ENCODE assay signal across 8 cellular contexts in genomic region chr7:39565538-39565937, GRCh38. TPM values are rescaled to one million over a fixed set of nuclear protein-coding genes. Genes with fewer than 3 reads are reported as not detected.
DNase-seq lines count a peak whose midpoint lies in the region; ATAC-seq and TF ChIP-seq lines count a peak whose summit lies in the region.

No MANE protein-coding gene starts in this region.

- ATAC-seq in HG03280 (IDR thresholded peaks at IDR 0.05; ENCODE audit: unreplicated experiment) (no peak), GM18907 (IDR thresholded peaks at IDR 0.05; ENCODE audit: unreplicated experiment) (no peak), GM21515 (IDR thresholded peaks at IDR 0.05; ENCODE audit: unreplicated experiment) (no peak)

- POLR2A ChIA-PET in AG04450 (lab: Yijun Ruan, JAX) = no interaction called here

- H3K4me3 ChIP-seq in AG04450 (ENCODE audit: low read depth, low read length) (peak overlapping the region; percentile 94), cardiac fibroblast (replicated peaks in 1 of 2; ENCODE audit: low read depth in 2 of 2, low read length in 2 of 2) (peak overlapping the region; percentile 75 to 82)

- DNase-seq in AG04450 (ENCODE audit: low read depth, low spot score) = no peak
- peak; percentile 40 for DNase-seq in HuH-7 (ENCODE audit: low spot score)
- no peak for DNase-seq in cardiac fibroblast (ENCODE audit: low read depth in 2 of 2)
- peak; percentile 10 for DNase-seq in mucosa of gallbladder (ENCODE audit: low spot score)
- DNase-seq in cortex of kidney (lab: John Stamatoyannopoulos, UW) = no peak

- no peaks in the 10 kb centered on the region for H3K27me3 ChIP-seq in AG04450 (ENCODE audit: control insufficient read depth, insufficient read depth, low read length)

- CTCF ChIA-PET in AG04450 (lab: Charles Lee) = no interaction called here

- TF ChIP-seq CTCF in AG04450 (IDR thresholded peaks at IDR 0.05; ENCODE audit: low read depth, low read length) (no peak), cardiac fibroblast (IDR thresholded peaks at IDR 0.05; ENCODE audit: low read depth, low read length) (no peak)

- no peaks in the 10 kb centered on the region for H3K9me3 ChIP-seq in AG04450 (ENCODE audit: control insufficient read depth, insufficient read depth, low read length)

- no peak overlapping the region for H3K27ac ChIP-seq in AG04450 (ENCODE audit: low read depth, low read length)

RNA-seq across cellular contexts. Expression of gene YAE1, which starts 0.7 kb away (rescaled TPM):
- 38.5 and 49.0 TPM in 2 replicates for polyA plus RNA-seq in AG04450 (2011; rRNA removed)
- 43.6 and 46.4 TPM in 2 replicates for polyA minus RNA-seq in AG04450 (2011; rRNA and poly(A)+ RNA removed)
- 19.4 TPM for total RNA-seq in mucosa of gallbladder

RNA-seq across cellular contexts. Expression of gene RALA, which starts 57.8 kb away (rescaled TPM):
- polyA plus RNA-seq in AG04450 (2011; rRNA removed) = 45.0 and 59.2 TPM in 2 replicates
- polyA minus RNA-seq in AG04450 (2011; rRNA and poly(A)+ RNA removed) = 58.6 and 65.6 TPM in 2 replicates
- 46.7 TPM for total RNA-seq in mucosa of gallbladder

Comparison
In these comparisons a context has a peak if more than half of its experiments do, and no peak if none do; other contexts are left out.
1. DNase-seq: peak in HuH-7 (single experiment) and mucosa of gallbladder (single experiment); none in AG04450 (single experiment), cardiac fibroblast (0 of 2) and cortex of kidney (single experiment).